In the genomic region with DNA sequence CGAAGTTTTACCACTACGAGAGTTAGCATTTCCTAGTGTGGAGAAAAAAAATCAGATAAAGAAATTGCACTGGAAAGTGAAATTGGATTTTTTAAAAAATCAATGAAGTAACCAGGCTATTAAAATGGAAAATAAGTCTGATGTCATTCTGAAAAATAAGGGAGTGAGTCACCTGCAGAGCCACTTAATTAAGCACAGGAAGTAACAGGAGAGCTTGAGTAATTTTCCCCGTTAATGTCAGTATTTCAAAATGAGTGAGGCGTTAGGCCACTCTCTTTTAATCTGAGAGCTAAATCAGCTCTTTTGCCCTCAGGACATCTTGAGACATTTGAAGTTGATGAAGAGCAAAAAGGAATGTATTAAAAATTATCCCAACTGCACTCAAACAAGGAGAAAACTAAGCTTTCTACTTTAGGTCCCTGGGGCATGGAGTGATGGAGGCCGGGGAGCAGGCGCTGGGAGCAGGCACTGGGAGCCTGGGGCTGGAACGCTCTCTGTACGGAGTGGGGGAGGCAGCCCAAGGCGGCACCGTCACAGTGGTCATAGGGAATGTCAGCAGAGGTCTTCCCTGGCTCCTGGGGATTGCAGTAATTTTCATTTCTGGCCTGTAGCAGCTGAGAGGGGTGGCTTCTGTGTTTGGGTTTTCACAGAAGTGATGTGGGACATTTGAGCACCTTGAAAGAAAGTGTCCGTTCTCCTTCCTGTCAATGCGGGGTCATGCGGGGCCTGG, we compare ENCODE assay signal across 8 cellular contexts.
A peak's percentile ranks its signal among the peaks of the same experiment; 100 is the strongest.
DNase-seq lines count a peak whose midpoint lies in the region; ATAC-seq, FAIRE-seq and TF ChIP-seq lines count a peak whose summit lies in the region.
"Not testable (repeated sequence)": the region's sequence is repeated elsewhere in the genome, so short reads cannot be mapped to it uniquely, and the experiment has no call there.

No MANE protein-coding gene starts in this region.

- TF ChIP-seq CTCF in A549 (IDR thresholded peaks at IDR 0.05); RWPE2 (IDR thresholded peaks at IDR 0.05; ENCODE audit: poor library complexity, severe bottlenecking); breast epithelium (IDR thresholded peaks at IDR 0.05); keratinocyte (optimal IDR thresholded peaks at IDR 0.05 in 1 of 3, IDR thresholded peaks at IDR 0.05 in 1 of 3, conservative IDR thresholded peaks at IDR 0.05 in 1 of 3; ENCODE audit: extremely low read depth in 1 of 3, insufficient read depth in 2 of 3, low read length in 3 of 3): not testable (repeated sequence)

- not testable (repeated sequence) for H3K27me3 ChIP-seq in H7 (ENCODE audit: control insufficient read depth, insufficient read depth, low read length); RWPE2 (ENCODE audit: insufficient read depth, poor library complexity, severe bottlenecking); breast epithelium; keratinocyte (ENCODE audit: control insufficient read depth, extremely low read depth, insufficient read depth, low read length)

- H3K4me3 Mint-ChIP-seq in activated CD8-positive, alpha-beta memory T cell treated with anti-CD3 and anti-CD28 coated beads, Interleukin-2, amount 10 ng/mL, durations not matched to agents 7 days and 5 days; activated naive CD8-positive, alpha-beta T cell treated with anti-CD3 and anti-CD28 coated beads for 36 hours; stimulated activated effector memory CD8-positive, alpha-beta T cell treated with anti-CD3 and anti-CD28 coated beads, Interleukin-12 subunit alpha, Interleukin-12 subunit beta, amount 100 ng/mL, for 72 hours: not testable (repeated sequence)

- not testable (repeated sequence) for H3K4me1 ChIP-seq in A549; RWPE2 (ENCODE audit: insufficient read depth, poor library complexity, severe bottlenecking); breast epithelium; keratinocyte (ENCODE audit: control insufficient read depth, extremely low read depth, insufficient read depth, low read length)

- not testable (repeated sequence) for H3K79me2 ChIP-seq in keratinocyte (ENCODE audit: control insufficient read depth, insufficient read depth, low read length)

- not testable (repeated sequence) for H3K4me3 ChIP-seq in A549; H7 (ENCODE audit: insufficient read depth, low read depth, low read length); RWPE2 (ENCODE audit: severe bottlenecking); breast epithelium; keratinocyte (ENCODE audit: control insufficient read depth in 2 of 3, extremely low read depth in 1 of 3, insufficient read depth in 2 of 3, low read depth in 1 of 3, low read length in 3 of 3)

- H3K9me3 Mint-ChIP-seq in activated CD8-positive, alpha-beta memory T cell treated with anti-CD3 and anti-CD28 coated beads, Interleukin-2, amount 10 ng/mL, durations not matched to agents 7 days and 5 days (ENCODE audit: low read depth); activated naive CD8-positive, alpha-beta T cell treated with anti-CD3 and anti-CD28 coated beads for 36 hours; stimulated activated effector memory CD8-positive, alpha-beta T cell treated with anti-CD3 and anti-CD28 coated beads, Interleukin-12 subunit alpha, Interleukin-12 subunit beta, amount 100 ng/mL, for 72 hours: not testable (repeated sequence)

- ATAC-seq in A549, result not testable (repeated sequence)
- ATAC-seq in RWPE2 (ENCODE audit: low read depth), result peak; percentile 63; the same call in 2 of the 3 replicates
- peak; percentile 56 for ATAC-seq in activated CD8-positive, alpha-beta memory T cell treated with anti-CD3 and anti-CD28 coated beads, Interleukin-2, amount 10 ng/mL, durations not matched to agents 7 days and 5 days
- peak; percentile 59 for ATAC-seq in stimulated activated effector memory CD8-positive, alpha-beta T cell treated with anti-CD3 and anti-CD28 coated beads, Interleukin-12 subunit alpha, Interleukin-12 subunit beta, amount 100 ng/mL, for 72 hours

- 91% methylated on average over 10 of the region's 13 CpGs for WGBS in A549 (ENCODE audit: missing lambda C conversion rate)

- not testable (repeated sequence) for TF ChIP-seq EP300 in A549 (IDR thresholded peaks at IDR 0.05)

- dilution Hi-C loops in keratinocyte (cut with MboI; ENCODE audit: extremely low pct_ligation_motif_present, low sequenced_read_pairs), result not testable (repeated sequence)

- H3K9me3 ChIP-seq in A549; RWPE2 (ENCODE audit: severe bottlenecking); breast epithelium; keratinocyte (ENCODE audit: control insufficient read depth, low read depth, low read length): not testable (repeated sequence)

- not testable (repeated sequence) for H3K9me1 ChIP-seq in keratinocyte (ENCODE audit: control insufficient read depth, extremely low read depth, insufficient read depth, low read length)

- not testable (repeated sequence) for TF ChIP-seq RAD21 in A549 (conservative IDR thresholded peaks at IDR 0.05 in 1 of 2, IDR thresholded peaks at IDR 0.05 in 1 of 2)

- H2AFZ ChIP-seq in keratinocyte (ENCODE audit: control insufficient read depth, low read length), result not testable (repeated sequence)

- H3K36me3 ChIP-seq in H7 (replicated peaks; ENCODE audit: control insufficient read depth, insufficient read depth, low read length); RWPE2 (ENCODE audit: low read depth); breast epithelium; keratinocyte (ENCODE audit: control insufficient read depth in 2 of 2, extremely low read depth in 1 of 2, insufficient read depth in 2 of 2, low read length in 2 of 2): not testable (repeated sequence)

- not testable (repeated sequence) for H3K4me2 ChIP-seq in A549; keratinocyte (ENCODE audit: control insufficient read depth, extremely low read depth, insufficient read depth, low read depth, low read length)

- TF ChIP-seq POLR2A in A549 (IDR thresholded peaks at IDR 0.05; ENCODE audit: low read length); breast epithelium (IDR thresholded peaks at IDR 0.05): not testable (repeated sequence)

- FAIRE-seq in A549 (lab: Jason Lieb, UNC), result peak; percentile 39
- peak; percentile 29 for FAIRE-seq in keratinocyte (lab: Jason Lieb, UNC)

- CTCF ChIA-PET in A549 (lab: Yijun Ruan, JAX); activated CD8-positive, alpha-beta memory T cell treated with anti-CD3 and anti-CD28 coated beads, Interleukin-2, amount 10 ng/mL, durations not matched to agents 7 days and 5 days (lab: Charles Lee): not testable (repeated sequence)

- not testable (repeated sequence) for H3K27me3 Mint-ChIP-seq in activated CD8-positive, alpha-beta memory T cell treated with anti-CD3 and anti-CD28 coated beads, Interleukin-2, amount 10 ng/mL, durations not matched to agents 7 days and 5 days; activated naive CD8-positive, alpha-beta T cell treated with anti-CD3 and anti-CD28 coated beads for 36 hours

- not testable (repeated sequence) for H3K27ac Mint-ChIP-seq in activated CD8-positive, alpha-beta memory T cell treated with anti-CD3 and anti-CD28 coated beads, Interleukin-2, amount 10 ng/mL, durations not matched to agents 7 days and 5 days; stimulated activated effector memory CD8-positive, alpha-beta T cell treated with anti-CD3 and anti-CD28 coated beads, Interleukin-12 subunit alpha, Interleukin-12 subunit beta, amount 100 ng/mL, for 72 hours
- H3K27ac Mint-ChIP-seq in activated naive CD8-positive, alpha-beta T cell treated with anti-CD3 and anti-CD28 coated beads for 36 hours, result peak overlapping the region; percentile 78

- intact Hi-C loops in breast epithelium (cut with DNase I; ENCODE audit: low total_unique reads), result not testable (repeated sequence)

- POLR2A ChIA-PET in A549 (lab: Yijun Ruan, JAX), result not testable (repeated sequence)

- H3K36me3 Mint-ChIP-seq in activated CD8-positive, alpha-beta memory T cell treated with anti-CD3 and anti-CD28 coated beads, Interleukin-2, amount 10 ng/mL, durations not matched to agents 7 days and 5 days; activated naive CD8-positive, alpha-beta T cell treated with anti-CD3 and anti-CD28 coated beads for 36 hours; stimulated activated effector memory CD8-positive, alpha-beta T cell treated with anti-CD3 and anti-CD28 coated beads, Interleukin-12 subunit alpha, Interleukin-12 subunit beta, amount 100 ng/mL, for 72 hours: not testable (repeated sequence)

- not testable (repeated sequence) for H3K9ac ChIP-seq in keratinocyte (ENCODE audit: control insufficient read depth, extremely low read depth, insufficient read depth, low read length)

- not testable (repeated sequence) for H4K20me1 ChIP-seq in keratinocyte (ENCODE audit: control insufficient read depth, extremely low read depth, insufficient read depth, low read length)

- peaks cover 11% of the 10 kb centered on the region for H3K4me1 Mint-ChIP-seq in activated CD8-positive, alpha-beta memory T cell treated with anti-CD3 and anti-CD28 coated beads, Interleukin-2, amount 10 ng/mL, durations not matched to agents 7 days and 5 days
- peaks cover 15% of the 10 kb centered on the region for H3K4me1 Mint-ChIP-seq in activated naive CD8-positive, alpha-beta T cell treated with anti-CD3 and anti-CD28 coated beads for 36 hours
- not testable (repeated sequence) for H3K4me1 Mint-ChIP-seq in stimulated activated effector memory CD8-positive, alpha-beta T cell treated with anti-CD3 and anti-CD28 coated beads, Interleukin-12 subunit alpha, Interleukin-12 subunit beta, amount 100 ng/mL, for 72 hours

- DNase-seq in A549 (ENCODE audit: low read depth in 1 of 2, low spot score in 1 of 2); RWPE2 (ENCODE audit: low spot score); activated CD8-positive, alpha-beta memory T cell treated with anti-CD3 and anti-CD28 coated beads, Interleukin-2, amount 10 ng/mL, durations not matched to agents 7 days and 5 days; breast epithelium (ENCODE audit: low spot score in 2 of 2); keratinocyte (ENCODE audit: low read depth, low spot score); stimulated activated effector memory CD8-positive, alpha-beta T cell treated with anti-CD3 and anti-CD28 coated beads, Interleukin-12 subunit alpha, Interleukin-12 subunit beta, amount 100 ng/mL, for 72 hours (ENCODE audit: low spot score in 2 of 2): not testable (repeated sequence)
- peak; percentile 34 for DNase-seq in H7
- DNase-seq in activated naive CD8-positive, alpha-beta T cell treated with anti-CD3 and anti-CD28 coated beads for 36 hours, result peak; percentile 4

- not testable (repeated sequence) for H3K27ac ChIP-seq in A549; RWPE2 (ENCODE audit: poor library complexity, severe bottlenecking); keratinocyte (ENCODE audit: control insufficient read depth, insufficient read depth, low read length)
- peak overlapping the region; percentile 43 to 50 for H3K27ac ChIP-seq in breast epithelium
